In genomic region chr7:156156734-156157408, GRCh38 we compare ENCODE assay signal across 7 cellular contexts.
DNase-seq lines count a peak whose midpoint lies in the region; ATAC-seq and TF ChIP-seq lines count a peak whose summit lies in the region.

No MANE protein-coding gene starts in this region.

- DNase-seq in NCI-H460 (ENCODE audit: extremely low read depth, low read depth) (peak; percentile 57), epithelial cell of esophagus (ENCODE audit: low read depth) (peak; percentile 1), retina (peak; percentile 44), ureter (ENCODE audit: low spot score) (no peak)

- TF ChIP-seq CTCF in GM12875 (IDR thresholded peaks at IDR 0.05; ENCODE audit: borderline replicate concordance, insufficient read depth, low read depth, low read length) = 0 out of 2 replicates have a peak, but pooled peaks have one; percentile 23
- no peak for TF ChIP-seq CTCF in epithelial cell of esophagus (IDR thresholded peaks at IDR 0.05; ENCODE audit: insufficient read depth, low read depth, low read length, missing control alignments)

- ATAC-seq in HG03196 (IDR thresholded peaks at IDR 0.05; ENCODE audit: unreplicated experiment) = no peak
- ATAC-seq in GM21515 (IDR thresholded peaks at IDR 0.05; ENCODE audit: unreplicated experiment) = no peak

- H3K4me3 ChIP-seq in GM12875 (ENCODE audit: low read depth, low read length) = no peak overlapping the region
- H3K4me3 ChIP-seq in epithelial cell of esophagus (ENCODE audit: low read length) = no peak overlapping the region
